ENCODE assay signal across 14 cellular contexts in genomic region chr16:10754941-10755340, GRCh38. TPM values are rescaled to one million over a fixed set of nuclear protein-coding genes. Genes with fewer than 3 reads are reported as not detected.
A peak's percentile ranks its signal among the peaks of the same experiment; 100 is the strongest.
DNase-seq lines count a peak whose midpoint lies in the region; ATAC-seq, FAIRE-seq and TF ChIP-seq lines count a peak whose summit lies in the region.
"Had no signal": no experiment of that assay in that cellular context is flagged by ENCODE, and none has a peak within 500 bp of the region (broad histone marks: within the 10 kb centered on the region; RNA-seq: fewer than 3 reads in every experiment).

No MANE protein-coding gene starts in this region.

- TF ChIP-seq CTCF in A549 (IDR thresholded peaks at IDR 0.05): no peak
- TF ChIP-seq CTCF in SK-N-SH (IDR thresholded peaks at IDR 0.05): no peak
- no peak for TF ChIP-seq CTCF in fibroblast of lung (conservative IDR thresholded peaks at IDR 0.05 in 1 of 2, IDR thresholded peaks at IDR 0.05 in 1 of 2; ENCODE audit: low read depth in 1 of 2, low read length in 2 of 2)
- no peak for TF ChIP-seq CTCF in omental fat pad (IDR thresholded peaks at IDR 0.05)

- POLR2A ChIA-PET in A549 (lab: Yijun Ruan, JAX) (interaction anchor here (1.7 kb wide), 1 partner anchor 11 kb away, joined by 6 read pairs; the partner anchor contains the start of gene NUBP1), SK-N-SH (lab: Yijun Ruan, JAX) (interaction anchor here (0.9 kb wide), 1 partner anchor 14 kb away, joined by 3 read pairs; no protein-coding TSS in a partner anchor)

- H3K9ac ChIP-seq in SK-N-SH (no peak overlapping the region), fibroblast of lung (ENCODE audit: insufficient read depth, low read length) (no peak overlapping the region)

- H2AFZ ChIP-seq in SK-N-SH (ENCODE audit: low read depth) (no peak overlapping the region), fibroblast of lung (ENCODE audit: low read length) (no peak overlapping the region)

- H4K20me1 ChIP-seq in SK-N-SH (ENCODE audit: insufficient read depth): no peaks in the 10 kb centered on the region
- H4K20me1 ChIP-seq in fibroblast of lung (ENCODE audit: control insufficient read depth, extremely low read depth, insufficient read depth, low read length): no peaks in the 10 kb centered on the region

- no peak overlapping the region for H3K27ac ChIP-seq in A549
- peak overlapping the region in 1 of 2 experiments; percentile 35; a peak in 2 of 4 replicates for H3K27ac ChIP-seq in SK-N-SH (ENCODE audit: low read depth in 2 of 2, low read length in 1 of 2)
- H3K27ac ChIP-seq in fibroblast of lung (ENCODE audit: insufficient read depth, low read length): no peak overlapping the region
- H3K27ac ChIP-seq: HL-60 had no signal

- CTCF ChIA-PET in A549 (lab: Yijun Ruan, JAX): interaction anchor here (0.6 to 1.7 kb wide), 2 partner anchors 164 to 459 kb away, joined by 3 to 7 read pairs; no protein-coding TSS in a partner anchor
- CTCF ChIA-PET in SK-N-SH (lab: Yijun Ruan, JAX): interaction anchor here (0.7 to 1.7 kb wide), 2 partner anchors 126 to 164 kb away, joined by 3 to 8 read pairs; no protein-coding TSS in a partner anchor

- no peaks in the 10 kb centered on the region for H3K9me2 ChIP-seq in SK-N-SH

- TF ChIP-seq RAD21 in A549 (conservative IDR thresholded peaks at IDR 0.05 in 1 of 2, IDR thresholded peaks at IDR 0.05 in 1 of 2): no peak
- TF ChIP-seq RAD21 in SK-N-SH (IDR thresholded peaks at IDR 0.05; ENCODE audit: low read length): no peak

- TF ChIP-seq EP300 in A549 (IDR thresholded peaks at IDR 0.05): no peak
- TF ChIP-seq EP300 in SK-N-SH (IDR thresholded peaks at IDR 0.05; ENCODE audit: borderline replicate concordance in 1 of 2, low read depth in 1 of 2, low read length in 1 of 2): 0 out of 4 replicates have a peak, but pooled peaks of 1 of the 2 experiments have one; percentile 10

- H3K36me3 ChIP-seq in SK-N-SH (replicated peaks in 1 of 2; ENCODE audit: control insufficient read depth in 1 of 2, insufficient read depth in 2 of 2, low read length in 1 of 2): peaks cover 15 to 19% of the 10 kb centered on the region in 2 experiments
- H3K36me3 ChIP-seq in fibroblast of lung (ENCODE audit: control insufficient read depth, insufficient read depth, low read length): peaks cover 3% of the 10 kb centered on the region

- no peaks in the 10 kb centered on the region for H3K27me3 ChIP-seq in SK-N-SH (ENCODE audit: insufficient read depth)
- H3K27me3 ChIP-seq in fibroblast of lung (ENCODE audit: control insufficient read depth, insufficient read depth, low read length): no peaks in the 10 kb centered on the region

- H3K4me2 ChIP-seq in A549 (no peak overlapping the region; the same call in 2 of the 3 replicates), SK-N-SH (0 out of 2 replicates have a peak overlapping the region, but pooled peaks have one; percentile 10), fibroblast of lung (ENCODE audit: extremely low read depth, insufficient read depth, low read length) (no peak overlapping the region)

- no peaks in the 10 kb centered on the region for H3K79me2 ChIP-seq in SK-N-SH (ENCODE audit: insufficient read depth)
- no peaks in the 10 kb centered on the region for H3K79me2 ChIP-seq in fibroblast of lung (ENCODE audit: control insufficient read depth, insufficient read depth, low read length)

- H3F3A ChIP-seq in SK-N-SH (replicated peaks; ENCODE audit: insufficient read depth): peaks cover 15% of the 10 kb centered on the region

- H3K4me3 ChIP-seq in A549: no peak overlapping the region
- no peak overlapping the region for H3K4me3 ChIP-seq in SK-N-SH (ENCODE audit: low read depth in 2 of 2, low read length in 1 of 2)
- no peak overlapping the region for H3K4me3 ChIP-seq in fibroblast of lung (replicated peaks in 1 of 4; ENCODE audit: control extremely low read depth in 1 of 4, insufficient read depth in 1 of 4, low read depth in 3 of 4, low read length in 4 of 4)
- H3K4me3 ChIP-seq: thoracic aorta had no signal

- no peak for TF ChIP-seq POLR2A in A549 (IDR thresholded peaks at IDR 0.05; ENCODE audit: low read length)

- peaks cover 8% of the 10 kb centered on the region; the same call in 1 of the 3 replicates for H3K4me1 ChIP-seq in A549
- H3K4me1 ChIP-seq in SK-N-SH (ENCODE audit: control insufficient read depth in 1 of 2, insufficient read depth in 2 of 2, low read depth in 1 of 2, low read length in 1 of 2): peaks cover 17 to 19% of the 10 kb centered on the region in 2 experiments; a peak in 2 of 4 replicates
- H3K4me1 ChIP-seq in fibroblast of lung (ENCODE audit: control insufficient read depth, extremely low read depth, insufficient read depth, low read length): peaks cover 4% of the 10 kb centered on the region

- 84% methylated on average over 4 of the region's 4 CpGs for WGBS in A549 (ENCODE audit: missing lambda C conversion rate)
- 56% methylated on average over 4 of the region's 4 CpGs for WGBS in SK-N-SH (ENCODE audit: low lambda C conversion rate)

- ATAC-seq in A549 (no peak), HG03108 (IDR thresholded peaks at IDR 0.05; ENCODE audit: unreplicated experiment) (no peak), omental fat pad (ENCODE audit: low FRiP score) (no peak), HG02759 (IDR thresholded peaks at IDR 0.05; ENCODE audit: unreplicated experiment) (no peak)

- H3K9me3 ChIP-seq in A549 (no peaks in the 10 kb centered on the region), SK-N-SH (no peaks in the 10 kb centered on the region), fibroblast of lung (ENCODE audit: control insufficient read depth, insufficient read depth, low read depth, low read length) (no peaks in the 10 kb centered on the region)
- H3K9me3 ChIP-seq: thoracic aorta had no signal

- no peak for DNase-seq in A549 (ENCODE audit: low read depth in 1 of 2, low spot score in 1 of 2)
- peak; percentile 82 for DNase-seq in ELR (ENCODE audit: low read depth)
- DNase-seq in SK-N-SH: no peak
- peak; percentile 43 to 80 for DNase-seq in fibroblast of lung (ENCODE audit: low read depth in 2 of 2)
- DNase-seq in omental fat pad (ENCODE audit: low spot score): no peak
- DNase-seq in epidermal melanocyte (ENCODE audit: insufficient read length, low spot score): no peak
- DNase-seq: activated CD8-positive, alpha-beta memory T cell treated with anti-CD3 and anti-CD28 coated beads, Interleukin-2, amount 50 U/mL, for 4 hours; CD8-positive, alpha-beta memory T cell; glutamatergic neuron; NCI-H1930 had no signal

- no peak for FAIRE-seq in A549 (lab: Jason Lieb, UNC)

TF ChIP-seq in A549, 52 proteins besides CTCF, POLR2A, EP300 and RAD21:
- TF ChIP-seq EHF (CRISPR knock-in tag; IDR thresholded peaks at IDR 0.05) (no peak), PHF8 (IDR thresholded peaks at IDR 0.05; ENCODE audit: borderline replicate concordance, low read depth) (no peak), FOSL2 (IDR thresholded peaks at IDR 0.05) (no peak), FOSL2 (CRISPR knock-in tag; IDR thresholded peaks at IDR 0.05) (peak; percentile 52), RCOR1 (IDR thresholded peaks at IDR 0.05; ENCODE audit: low read depth, low read length) (no peak), RFX5 (IDR thresholded peaks at IDR 0.05) (no peak), HOXB13 (CRISPR knock-in tag; IDR thresholded peaks at IDR 0.05; ENCODE audit: low read depth) (no peak), CEBPB (IDR thresholded peaks at IDR 0.05) (no peak)

TF ChIP-seq in SK-N-SH, 30 proteins besides CTCF, POLR2A, EP300 and RAD21:
- peak; percentile 29; the same call in 1 of the 2 replicates for TF ChIP-seq TCF12 (IDR thresholded peaks at IDR 0.05)
- 0 out of 2 replicates have a peak, but pooled peaks have one; percentile 41 for TF ChIP-seq PBX3 (IDR thresholded peaks at IDR 0.05)
- TF ChIP-seq JUND (IDR thresholded peaks at IDR 0.05): peak; percentile 81
- TF ChIP-seq FOSL2 (IDR thresholded peaks at IDR 0.05; ENCODE audit: borderline replicate concordance, low read depth): peak; percentile 94
- TF ChIP-seq TAF1 (IDR thresholded peaks at IDR 0.05; ENCODE audit: borderline replicate concordance, low read depth, low read length): no peak
- no peak; the same call in 1 of the 2 replicates for TF ChIP-seq NFIC (IDR thresholded peaks at IDR 0.05; ENCODE audit: borderline replicate concordance)
TF ChIP-seq in SK-N-SH: peak in this region for 4.

RNA-seq across cellular contexts. Expression of gene NUBP1, which starts 11.3 kb away (rescaled TPM):
- polyA plus RNA-seq in A549 (2011; rRNA removed): 33.9 and 34.1 TPM in 2 replicates
- polyA plus RNA-seq in A549 (2012; cell fraction: cytosol; rRNA removed): 54.2 and 58.5 TPM in 2 replicates
- 32.3 and 36.8 TPM in 2 replicates for polyA plus RNA-seq in A549 (2012; cell fraction: nucleus; rRNA removed)
- 49.9 to 56.0 TPM (median 53.4 TPM) in 3 replicates for polyA plus RNA-seq in A549 (2017; fragmentation: RNase III; extraction: RNeasy Plus Mini Kit Qiagen cat#74134 plus additional on column Dnase treatment)
- polyA minus RNA-seq in A549 (2011; rRNA and poly(A)+ RNA removed): 11.3 and 19.2 TPM in 2 replicates
- 40.7 and 49.8 TPM in 2 replicates for polyA plus RNA-seq in SK-N-SH (2012; rRNA removed)
- 40.5 and 41.4 TPM in 2 replicates for polyA plus RNA-seq in SK-N-SH (2012; cell fraction: cytosol; rRNA removed)
- 19.7 and 25.3 TPM in 2 replicates for polyA plus RNA-seq in SK-N-SH (2012; cell fraction: nucleus; rRNA removed)
- total RNA-seq in fibroblast of lung: 16.7 and 17.7 TPM in 2 replicates
- 29.7 and 37.3 TPM in 2 replicates for polyA plus RNA-seq in fibroblast of lung
- polyA plus RNA-seq in fibroblast of lung (2012): 25.8 and 29.9 TPM in 2 replicates
- polyA minus RNA-seq in fibroblast of lung (ENCODE audit: low replicate concordance): 8.8 and 23.0 TPM in 2 replicates
- 10 to 100 TPM; 22.0 to 31.7 (median 22.4) TPM for total RNA-seq in omental fat pad

Comparison
In these comparisons a context has a peak if more than half of its experiments do, and no peak if none do; other contexts are left out.
1. DNase-seq: peak in ELR (single experiment) and fibroblast of lung (2 of 2); none in A549 (0 of 2), SK-N-SH (single experiment), omental fat pad (single experiment) and epidermal melanocyte (single experiment).
2. Of the 12 proteins assayed by ChIP-seq in both A549 and SK-N-SH: peak only in A549: none; only in SK-N-SH: PBX3; in both: none; in neither: 9; mixed calls (peak in some experiments, not most) for 2.